1 cellular context compared by ENCODE assay signal in the genomic region with DNA sequence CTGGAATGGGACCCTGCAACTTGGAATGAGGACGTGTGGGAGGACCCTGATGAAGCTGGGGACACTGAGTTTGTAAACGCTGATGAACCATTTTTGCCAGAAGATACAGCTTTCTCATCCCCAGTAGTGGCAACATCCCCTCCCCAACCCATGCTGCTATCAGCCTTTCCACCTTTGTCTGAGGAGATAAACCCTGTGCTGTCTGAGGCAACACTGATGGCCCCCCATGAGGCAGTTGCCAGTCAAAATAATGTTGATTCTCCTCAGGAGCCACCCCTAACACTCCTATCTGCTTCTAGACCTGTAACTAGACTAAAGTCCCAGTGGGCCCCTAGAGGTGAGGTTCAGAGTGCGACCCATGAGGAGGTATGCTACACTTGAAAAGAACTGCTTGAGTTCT.
A peak's percentile ranks its signal among the peaks of the same experiment; 100 is the strongest.
TF ChIP-seq lines count a peak whose summit lies in the region.

No MANE protein-coding gene starts in this region.

TF ChIP-seq in K562, 482 proteins besides CTCF, POLR2A, EP300 and RAD21 (continued from another document and continues in another):
- TF ChIP-seq, protein P1, sequence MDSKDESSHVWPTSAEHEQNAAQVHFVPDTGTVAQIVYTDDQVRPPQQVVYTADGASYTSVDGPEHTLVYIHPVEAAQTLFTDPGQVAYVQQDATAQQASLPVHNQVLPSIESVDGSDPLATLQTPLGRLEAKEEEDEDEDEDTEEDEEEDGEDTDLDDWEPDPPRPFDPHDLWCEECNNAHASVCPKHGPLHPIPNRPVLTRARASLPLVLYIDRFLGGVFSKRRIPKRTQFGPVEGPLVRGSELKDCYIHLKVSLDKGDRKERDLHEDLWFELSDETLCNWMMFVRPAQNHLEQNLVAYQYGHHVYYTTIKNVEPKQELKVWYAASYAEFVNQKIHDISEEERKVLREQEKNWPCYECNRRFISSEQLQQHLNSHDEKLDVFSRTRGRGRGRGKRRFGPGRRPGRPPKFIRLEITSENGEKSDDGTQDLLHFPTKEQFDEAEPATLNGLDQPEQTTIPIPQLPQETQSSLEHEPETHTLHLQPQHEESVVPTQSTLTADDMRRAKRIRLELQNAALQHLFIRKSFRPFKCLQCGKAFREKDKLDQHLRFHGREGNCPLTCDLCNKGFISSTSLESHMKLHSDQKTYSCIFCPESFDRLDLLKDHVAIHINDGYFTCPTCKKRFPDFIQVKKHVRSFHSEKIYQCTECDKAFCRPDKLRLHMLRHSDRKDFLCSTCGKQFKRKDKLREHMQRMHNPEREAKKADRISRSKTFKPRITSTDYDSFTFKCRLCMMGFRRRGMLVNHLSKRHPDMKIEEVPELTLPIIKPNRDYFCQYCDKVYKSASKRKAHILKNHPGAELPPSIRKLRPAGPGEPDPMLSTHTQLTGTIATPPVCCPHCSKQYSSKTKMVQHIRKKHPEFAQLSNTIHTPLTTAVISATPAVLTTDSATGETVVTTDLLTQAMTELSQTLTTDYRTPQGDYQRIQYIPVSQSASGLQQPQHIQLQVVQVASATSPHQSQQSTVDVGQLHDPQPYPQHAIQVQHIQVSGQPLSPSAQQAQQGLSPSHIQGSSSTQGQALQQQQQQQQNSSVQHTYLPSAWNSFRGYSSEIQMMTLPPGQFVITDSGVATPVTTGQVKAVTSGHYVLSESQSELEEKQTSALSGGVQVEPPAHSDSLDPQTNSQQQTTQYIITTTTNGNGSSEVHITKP (IDR thresholded peaks at IDR 0.05; ENCODE audit: partially characterized antibody), result no peak
- no peak for TF ChIP-seq ZNF583 (CRISPR knock-in tag; IDR thresholded peaks at IDR 0.05)
- TF ChIP-seq HIVEP1 (CRISPR knock-in tag; IDR thresholded peaks at IDR 0.05), result no peak
- peak; percentile 34; the same call in 1 of the 2 replicates for TF ChIP-seq FOXM1 (IDR thresholded peaks at IDR 0.05; ENCODE audit: low read depth)
- TF ChIP-seq FOXM1 (CRISPR knock-in tag; IDR thresholded peaks at IDR 0.05; ENCODE audit: low read depth), result no peak
- TF ChIP-seq, protein P2, sequence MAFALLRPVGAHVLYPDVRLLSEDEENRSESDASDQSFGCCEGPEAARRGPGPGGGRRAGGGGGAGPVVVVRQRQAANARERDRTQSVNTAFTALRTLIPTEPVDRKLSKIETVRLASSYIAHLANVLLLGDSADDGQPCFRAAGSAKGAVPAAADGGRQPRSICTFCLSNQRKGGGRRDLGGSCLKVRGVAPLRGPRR (CRISPR knock-in tag; IDR thresholded peaks at IDR 0.05), result no peak
- no peak for TF ChIP-seq ZNF280B (CRISPR knock-in tag; IDR thresholded peaks at IDR 0.05)
- TF ChIP-seq THAP7 (CRISPR knock-in tag; IDR thresholded peaks at IDR 0.05), result no peak
- TF ChIP-seq ZNF668 (CRISPR knock-in tag; IDR thresholded peaks at IDR 0.05), result no peak
- TF ChIP-seq ZNF23 (CRISPR knock-in tag; IDR thresholded peaks at IDR 0.05), result no peak
- no peak for TF ChIP-seq SP2 (IDR thresholded peaks at IDR 0.05; ENCODE audit: extremely low read depth, low read depth, low read length, poor library complexity, severe bottlenecking)
- peak; percentile 61 for TF ChIP-seq ZNF316 (IDR thresholded peaks at IDR 0.05)
- no peak for TF ChIP-seq MED1 (CRISPR knock-in tag; IDR thresholded peaks at IDR 0.05; ENCODE audit: borderline replicate concordance)
- TF ChIP-seq SAP30 (IDR thresholded peaks at IDR 0.05; ENCODE audit: borderline replicate concordance, insufficient read depth, low read depth, low read length, poor library complexity, severe bottlenecking), result no peak
- TF ChIP-seq, protein P3, sequence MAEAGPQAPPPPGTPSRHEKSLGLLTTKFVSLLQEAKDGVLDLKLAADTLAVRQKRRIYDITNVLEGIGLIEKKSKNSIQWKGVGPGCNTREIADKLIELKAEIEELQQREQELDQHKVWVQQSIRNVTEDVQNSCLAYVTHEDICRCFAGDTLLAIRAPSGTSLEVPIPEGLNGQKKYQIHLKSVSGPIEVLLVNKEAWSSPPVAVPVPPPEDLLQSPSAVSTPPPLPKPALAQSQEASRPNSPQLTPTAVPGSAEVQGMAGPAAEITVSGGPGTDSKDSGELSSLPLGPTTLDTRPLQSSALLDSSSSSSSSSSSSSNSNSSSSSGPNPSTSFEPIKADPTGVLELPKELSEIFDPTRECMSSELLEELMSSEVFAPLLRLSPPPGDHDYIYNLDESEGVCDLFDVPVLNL (CRISPR knock-in tag; IDR thresholded peaks at IDR 0.05; ENCODE audit: low read depth), result no peak
- no peak for TF ChIP-seq ZKSCAN1 (IDR thresholded peaks at IDR 0.05; ENCODE audit: low read depth, low read length)
- no peak for TF ChIP-seq ZNF408 (CRISPR knock-in tag; IDR thresholded peaks at IDR 0.05; ENCODE audit: low read depth)
- peak; percentile 43; the same call in 1 of the 2 replicates for TF ChIP-seq VEZF1 (CRISPR knock-in tag; IDR thresholded peaks at IDR 0.05)
- no peak for TF ChIP-seq CBX2 (IDR thresholded peaks at IDR 0.05; ENCODE audit: insufficient read depth, low read length, poor library complexity, severe bottlenecking)
- no peak for TF ChIP-seq FOXP4 (CRISPR knock-in tag; IDR thresholded peaks at IDR 0.05; ENCODE audit: borderline replicate concordance)
- no peak for TF ChIP-seq ZNF121 (CRISPR knock-in tag; conservative IDR thresholded peaks at IDR 0.05)
- TF ChIP-seq, protein P4, sequence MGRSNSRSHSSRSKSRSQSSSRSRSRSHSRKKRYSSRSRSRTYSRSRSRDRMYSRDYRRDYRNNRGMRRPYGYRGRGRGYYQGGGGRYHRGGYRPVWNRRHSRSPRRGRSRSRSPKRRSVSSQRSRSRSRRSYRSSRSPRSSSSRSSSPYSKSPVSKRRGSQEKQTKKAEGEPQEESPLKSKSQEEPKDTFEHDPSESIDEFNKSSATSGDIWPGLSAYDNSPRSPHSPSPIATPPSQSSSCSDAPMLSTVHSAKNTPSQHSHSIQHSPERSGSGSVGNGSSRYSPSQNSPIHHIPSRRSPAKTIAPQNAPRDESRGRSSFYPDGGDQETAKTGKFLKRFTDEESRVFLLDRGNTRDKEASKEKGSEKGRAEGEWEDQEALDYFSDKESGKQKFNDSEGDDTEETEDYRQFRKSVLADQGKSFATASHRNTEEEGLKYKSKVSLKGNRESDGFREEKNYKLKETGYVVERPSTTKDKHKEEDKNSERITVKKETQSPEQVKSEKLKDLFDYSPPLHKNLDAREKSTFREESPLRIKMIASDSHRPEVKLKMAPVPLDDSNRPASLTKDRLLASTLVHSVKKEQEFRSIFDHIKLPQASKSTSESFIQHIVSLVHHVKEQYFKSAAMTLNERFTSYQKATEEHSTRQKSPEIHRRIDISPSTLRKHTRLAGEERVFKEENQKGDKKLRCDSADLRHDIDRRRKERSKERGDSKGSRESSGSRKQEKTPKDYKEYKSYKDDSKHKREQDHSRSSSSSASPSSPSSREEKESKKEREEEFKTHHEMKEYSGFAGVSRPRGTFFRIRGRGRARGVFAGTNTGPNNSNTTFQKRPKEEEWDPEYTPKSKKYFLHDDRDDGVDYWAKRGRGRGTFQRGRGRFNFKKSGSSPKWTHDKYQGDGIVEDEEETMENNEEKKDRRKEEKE (IDR thresholded peaks at IDR 0.05; ENCODE audit: borderline replicate concordance in 1 of 2, control insufficient read depth in 1 of 2, low read depth in 2 of 2, low read length in 1 of 2), result no peak
- TF ChIP-seq PRPF4 (IDR thresholded peaks at IDR 0.05; ENCODE audit: insufficient read depth, low read depth, low read length, poor library complexity, severe bottlenecking), result no peak
- TF ChIP-seq, protein P5, sequence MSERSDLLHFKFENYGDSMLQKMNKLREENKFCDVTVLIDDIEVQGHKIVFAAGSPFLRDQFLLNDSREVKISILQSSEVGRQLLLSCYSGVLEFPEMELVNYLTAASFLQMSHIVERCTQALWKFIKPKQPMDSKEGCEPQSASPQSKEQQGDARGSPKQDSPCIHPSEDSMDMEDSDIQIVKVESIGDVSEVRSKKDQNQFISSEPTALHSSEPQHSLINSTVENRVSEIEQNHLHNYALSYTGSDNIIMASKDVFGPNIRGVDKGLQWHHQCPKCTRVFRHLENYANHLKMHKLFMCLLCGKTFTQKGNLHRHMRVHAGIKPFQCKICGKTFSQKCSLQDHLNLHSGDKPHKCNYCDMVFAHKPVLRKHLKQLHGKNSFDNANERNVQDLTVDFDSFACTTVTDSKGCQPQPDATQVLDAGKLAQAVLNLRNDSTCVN (CRISPR knock-in tag; IDR thresholded peaks at IDR 0.05), result no peak
- peak; percentile 85 for TF ChIP-seq TCF3 (CRISPR knock-in tag; IDR thresholded peaks at IDR 0.05)
- no peak for TF ChIP-seq ZBTB17 (CRISPR knock-in tag; IDR thresholded peaks at IDR 0.05)
- TF ChIP-seq MXI1 (IDR thresholded peaks at IDR 0.05; ENCODE audit: low read depth, low read length), result no peak
- no peak for TF ChIP-seq DLX4 (CRISPR knock-in tag; IDR thresholded peaks at IDR 0.05)
- no peak for TF ChIP-seq ID3 (CRISPR knock-in tag; IDR thresholded peaks at IDR 0.05)
- TF ChIP-seq ID3 (tag; IDR thresholded peaks at IDR 0.05), result no peak
- TF ChIP-seq TBP (optimal IDR thresholded peaks at IDR 0.05; ENCODE audit: low read depth, low read length), result no peak
- no peak for TF ChIP-seq HNRNPH1 (optimal IDR thresholded peaks at IDR 0.05; ENCODE audit: low read depth, low read length)
- TF ChIP-seq JUN (IDR thresholded peaks at IDR 0.05; ENCODE audit: borderline replicate concordance, low read depth, low read length), result no peak
- no peak for TF ChIP-seq JUN (CRISPR knock-in tag; IDR thresholded peaks at IDR 0.05; ENCODE audit: borderline replicate concordance)
- TF ChIP-seq CBFA2T3 (IDR thresholded peaks at IDR 0.05), result peak; percentile 85
- TF ChIP-seq MCM5 (IDR thresholded peaks at IDR 0.05; ENCODE audit: low read depth), result no peak
- no peak for TF ChIP-seq ATF7 (IDR thresholded peaks at IDR 0.05)
- TF ChIP-seq ARNT (IDR thresholded peaks at IDR 0.05), result no peak
- TF ChIP-seq ZNF140 (CRISPR knock-in tag; IDR thresholded peaks at IDR 0.05), result no peak
- TF ChIP-seq KLF1 (tag; IDR thresholded peaks at IDR 0.05), result no peak
- no peak for TF ChIP-seq MIER1 (IDR thresholded peaks at IDR 0.05; ENCODE audit: low read depth)
- TF ChIP-seq TAF9B (IDR thresholded peaks at IDR 0.05; ENCODE audit: partially characterized antibody), result no peak
- TF ChIP-seq PHB2 (IDR thresholded peaks at IDR 0.05; ENCODE audit: low read depth), result no peak
- TF ChIP-seq TSC22D4 (tag; IDR thresholded peaks at IDR 0.05), result no peak
- TF ChIP-seq IRF2 (CRISPR knock-in tag; IDR thresholded peaks at IDR 0.05), result no peak
- TF ChIP-seq POU5F1 (IDR thresholded peaks at IDR 0.05; ENCODE audit: borderline replicate concordance, low read depth, low read length, partially characterized antibody), result no peak
- no peak for TF ChIP-seq KAT7 (CRISPR knock-in tag; IDR thresholded peaks at IDR 0.05; ENCODE audit: borderline replicate concordance)
- TF ChIP-seq SIN3A (IDR thresholded peaks at IDR 0.05; ENCODE audit: borderline replicate concordance in 2 of 2, control insufficient read depth in 1 of 2, low read depth in 2 of 2, low read length in 2 of 2), result no peak
- no peak for TF ChIP-seq ZFX (CRISPR knock-in tag; IDR thresholded peaks at IDR 0.05)
- no peak for TF ChIP-seq NFYB (IDR thresholded peaks at IDR 0.05; ENCODE audit: extremely low read depth, insufficient read length)
- TF ChIP-seq ZNF551 (CRISPR knock-in tag; IDR thresholded peaks at IDR 0.05), result no peak
- 0 out of 2 replicates have a peak, but pooled peaks have one; percentile 21 for TF ChIP-seq ZNF274 (IDR thresholded peaks at IDR 0.05; ENCODE audit: borderline replicate concordance, low read depth, low read length)
- TF ChIP-seq NFXL1 (CRISPR knock-in tag; IDR thresholded peaks at IDR 0.05), result no peak
